ENCODE assay signal across 8 cellular contexts in the genomic region with DNA sequence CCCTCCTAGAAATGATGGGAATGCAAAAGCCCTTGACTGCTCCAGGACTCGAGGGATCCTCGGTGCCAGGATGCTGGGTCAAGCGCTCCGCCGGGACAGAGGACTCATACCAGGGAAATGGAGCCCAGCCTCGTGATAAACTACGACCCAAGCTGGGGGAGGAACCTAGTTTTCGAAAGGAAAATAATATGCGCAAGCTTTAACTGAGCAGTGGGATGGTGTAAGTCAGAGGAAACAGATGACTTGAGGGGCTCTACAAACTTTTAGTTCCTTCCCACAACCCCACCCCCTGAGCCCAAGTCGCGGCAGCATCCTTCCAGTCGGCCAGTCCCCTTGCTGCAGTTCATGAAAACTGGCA. TPM values are rescaled to one million over a fixed set of nuclear protein-coding genes. Genes with fewer than 3 reads are reported as not detected.
DNase-seq lines count a peak whose midpoint lies in the region; ATAC-seq and TF ChIP-seq lines count a peak whose summit lies in the region.

No MANE protein-coding gene starts in this region.

- peak; percentile 21 for ATAC-seq in HG02623 (IDR thresholded peaks at IDR 0.05; ENCODE audit: unreplicated experiment)

- H3K4me3 ChIP-seq in Peyer's patch (peak overlapping the region; percentile 63 to 83 (median 69)), fibroblast of pulmonary artery (replicated peaks; ENCODE audit: low read depth, low read length) (peak overlapping the region; percentile 98), skin epidermis (peak overlapping the region; percentile 60 to 85 (median 73))

- H3K4me1 Mint-ChIP-seq in T-helper 1 cell treated with Interleukin-12 subunit alpha and Interleukin-12 subunit beta and Interleukin-4 antibody, amounts not matched to agents 30 μg/mL and 1 μg/mL, for 36 hours (ENCODE audit: low read depth): peaks cover 26% of the 10 kb centered on the region

- H3K27ac Mint-ChIP-seq in T-helper 1 cell treated with Interleukin-12 subunit alpha and Interleukin-12 subunit beta and Interleukin-4 antibody, amounts not matched to agents 30 μg/mL and 1 μg/mL, for 36 hours: peak overlapping the region; percentile 96

- H3K27me3 Mint-ChIP-seq in T-helper 1 cell treated with Interleukin-12 subunit alpha and Interleukin-12 subunit beta and Interleukin-4 antibody, amounts not matched to agents 30 μg/mL and 1 μg/mL, for 36 hours (ENCODE audit: low read depth): no peaks in the 10 kb centered on the region

- H3K4me3 Mint-ChIP-seq in T-helper 1 cell treated with Interleukin-12 subunit alpha and Interleukin-12 subunit beta and Interleukin-4 antibody, amounts not matched to agents 30 μg/mL and 1 μg/mL, for 36 hours: peak overlapping the region; percentile 97

- no peaks in the 10 kb centered on the region for H3K9me3 ChIP-seq in Peyer's patch

- TF ChIP-seq CTCF in Peyer's patch (IDR thresholded peaks at IDR 0.05): no peak
- TF ChIP-seq CTCF in fibroblast of pulmonary artery (IDR thresholded peaks at IDR 0.05; ENCODE audit: low read length, missing control alignments): no peak

- no peaks in the 10 kb centered on the region for H3K9me3 Mint-ChIP-seq in T-helper 1 cell treated with Interleukin-12 subunit alpha and Interleukin-12 subunit beta and Interleukin-4 antibody, amounts not matched to agents 30 μg/mL and 1 μg/mL, for 36 hours

- TF ChIP-seq POLR2A in Peyer's patch (IDR thresholded peaks at IDR 0.05): no peak

- no peaks in the 10 kb centered on the region for H3K27me3 ChIP-seq in Peyer's patch

- H3K27ac ChIP-seq in Peyer's patch: peak overlapping the region; percentile 72 to 93 (median 80)
- peak overlapping the region in 20 of 21 experiments; percentile 79 to 96 (median 90) for H3K27ac ChIP-seq in skin epidermis

- DNase-seq in T-helper 1 cell (no peak), Peyer's patch (peak in 1 of 3 donors; percentile 22), fibroblast of pulmonary artery (ENCODE audit: low read depth) (no peak), SK-N-DZ (ENCODE audit: low spot score) (no peak), NCI-H187 treated with DMSO at 0.1 percent for 48 hours (lab: John Stamatoyannopoulos, UW) (no peak)

- H3K4me1 ChIP-seq in Peyer's patch: peaks cover 0 to 14% (median 4%) of the 10 kb centered on the region in 4 donors

- peaks cover 24% of the 10 kb centered on the region for H3K36me3 Mint-ChIP-seq in T-helper 1 cell treated with Interleukin-12 subunit alpha and Interleukin-12 subunit beta and Interleukin-4 antibody, amounts not matched to agents 30 μg/mL and 1 μg/mL, for 36 hours (ENCODE audit: low read depth)

- peaks cover 0 to 29% (median 0%) of the 10 kb centered on the region in 3 donors for H3K36me3 ChIP-seq in Peyer's patch

RNA-seq across cellular contexts. Expression of a gene that starts 0.7 kb away (rescaled TPM):
- 10 to 100 TPM; 25.7 to 86.6 (median 37.5) TPM for total RNA-seq in Peyer's patch
- 156 TPM in 2 replicates for polyA plus RNA-seq in SK-N-DZ (2014; cell fraction: cytosol; rRNA removed)
- polyA plus RNA-seq in SK-N-DZ (2014; cell fraction: nucleus; rRNA removed): 137 and 151 TPM in 2 replicates
